10 cellular contexts compared by ENCODE assay signal in genomic region chr3:24520941-24521305, GRCh38. TPM values are rescaled to one million over a fixed set of nuclear protein-coding genes. Genes with fewer than 3 reads are reported as not detected.
DNase-seq lines count a peak whose midpoint lies in the region; ATAC-seq and TF ChIP-seq lines count a peak whose summit lies in the region.
"Had no signal": no experiment of that assay in that cellular context is flagged by ENCODE, and none has a peak within 500 bp of the region (broad histone marks: within the 10 kb centered on the region; RNA-seq: fewer than 3 reads in every experiment).

No MANE protein-coding gene starts in this region.

- no peak overlapping the region for H2AFZ ChIP-seq in IMR-90 (replicated peaks; ENCODE audit: low read length, poor library complexity)

- H3K9me1 ChIP-seq in IMR-90 (ENCODE audit: insufficient read depth, low read length): no peaks in the 10 kb centered on the region

- no peak overlapping the region for H4K91ac ChIP-seq in IMR-90 (ENCODE audit: insufficient read depth, low read depth, low read length)

- no peaks in the 10 kb centered on the region for H3K36me3 ChIP-seq in IMR-90 (ENCODE audit: control insufficient read depth, insufficient read depth, low read length)
- no peaks in the 10 kb centered on the region for H3K36me3 ChIP-seq in right lobe of liver
- no peaks in the 10 kb centered on the region for H3K36me3 ChIP-seq in stomach

- no peak for TF ChIP-seq CTCF in IMR-90 (conservative IDR thresholded peaks at IDR 0.05; ENCODE audit: low read depth, low read length)
- TF ChIP-seq CTCF in cardiac fibroblast (IDR thresholded peaks at IDR 0.05; ENCODE audit: low read depth, low read length): no peak
- TF ChIP-seq CTCF in right lobe of liver (IDR thresholded peaks at IDR 0.05): no peak
- TF ChIP-seq CTCF in stomach (IDR thresholded peaks at IDR 0.05): no peak

- H3K4me1 ChIP-seq in IMR-90 (ENCODE audit: control insufficient read depth, insufficient read depth, low read length) (no peaks in the 10 kb centered on the region), right lobe of liver (peaks cover 0 to 18% (median 7%) of the 10 kb centered on the region in 4 donors), stomach (peaks cover 9 to 35% (median 24%) of the 10 kb centered on the region in 4 donors)

- no peak for TF ChIP-seq POLR2A in IMR-90 (IDR thresholded peaks at IDR 0.05; ENCODE audit: low read depth, low read length)
- no peak for TF ChIP-seq POLR2A in right lobe of liver (IDR thresholded peaks at IDR 0.05)
- no peak for TF ChIP-seq POLR2A in stomach (IDR thresholded peaks at IDR 0.05)

- CTCF ChIA-PET in IMR-90 (lab: Yijun Ruan, JAX): no interaction called here

- dilution Hi-C loops in IMR-90 (cut with HindIII; ENCODE audit: low sequenced_read_pairs, unreplicated experiment): no loop called here

- no peak overlapping the region for H2BK5ac ChIP-seq in IMR-90 (ENCODE audit: low read depth, low read length, poor library complexity, severe bottlenecking)

- H3K9me3 ChIP-seq in IMR-90 (ENCODE audit: control insufficient read depth, insufficient read depth, low read length) (no peaks in the 10 kb centered on the region), right lobe of liver (no peaks in the 10 kb centered on the region), stomach (no peaks in the 10 kb centered on the region)

- no peak overlapping the region for H2AK5ac ChIP-seq in IMR-90 (ENCODE audit: low read depth, low read length)

- H3K56ac ChIP-seq in IMR-90 (ENCODE audit: extremely low read depth, insufficient read depth, low read length): no peak overlapping the region

- ATAC-seq in IMR-90 (ENCODE audit: low read depth) (no peak), right lobe of liver (no peak), GM21447 (IDR thresholded peaks at IDR 0.05; ENCODE audit: unreplicated experiment) (no peak), GM21737 (IDR thresholded peaks at IDR 0.05; ENCODE audit: unreplicated experiment) (no peak), GM21526 (IDR thresholded peaks at IDR 0.05; ENCODE audit: low FRiP score, unreplicated experiment) (no peak)
- ATAC-seq: naive thymus-derived CD8-positive, alpha-beta T cell had no signal

- H3K4me3 ChIP-seq in IMR-90 (ENCODE audit: insufficient read depth, low read depth, low read length) (no peak overlapping the region), cardiac fibroblast (replicated peaks in 1 of 2; ENCODE audit: low read depth in 2 of 2, low read length in 2 of 2) (peak overlapping the region; percentile 51 to 56), right lobe of liver (peak overlapping the region; percentile 63 to 79 (median 67)), stomach (peak overlapping the region; percentile 67 to 75 (median 74))

- H2BK20ac ChIP-seq in IMR-90 (ENCODE audit: low read depth, low read length): no peak overlapping the region

- no peak overlapping the region for H2BK15ac ChIP-seq in IMR-90 (ENCODE audit: low read depth, low read length)

- no CpG with 5 or more reads among the region's 2 CpGs for WGBS in IMR-90 (ENCODE audit: extremely low coverage in 2 of 2, insufficient read length in 1 of 2), 2 experiments
- 18% methylated on average over 2 of the region's 2 CpGs for WGBS in right lobe of liver (ENCODE audit: insufficient coverage, low coverage, low lambda C conversion rate, missing lambda C conversion rate)
- WGBS in stomach, 5 donors: 14 to 29% (median 21%) methylated on average over 2 of the region's 2 CpGs

- H2AK9ac ChIP-seq in IMR-90 (replicated peaks; ENCODE audit: low read depth, low read length, poor library complexity): no peak overlapping the region

- no peak for DNase-seq in IMR-90
- DNase-seq in cardiac fibroblast (ENCODE audit: low read depth in 2 of 2): no peak
- DNase-seq in right lobe of liver: no peak
- DNase-seq in stomach: no peak
- no peak for DNase-seq in DMS153 (lab: John Stamatoyannopoulos, UW)
- DNase-seq: NCI-H1417 treated with DMSO at 0.1 percent for 48 hours had no signal

- no peak overlapping the region for H3K4ac ChIP-seq in IMR-90 (ENCODE audit: low read depth, low read length)

- H3K9ac ChIP-seq in IMR-90 (ENCODE audit: low read depth, low read length): no peak overlapping the region

- no peak overlapping the region for H4K5ac ChIP-seq in IMR-90 (ENCODE audit: low read depth, low read length)

- no TSS peak for BruUV-seq in IMR-90 (replicated peaks; lab: Mats Ljungman, UMichigan)

- no peak for TF ChIP-seq EP300 in stomach (IDR thresholded peaks at IDR 0.05)

- H3K27ac ChIP-seq in IMR-90 (ENCODE audit: insufficient read depth, low read length) (no peak overlapping the region), right lobe of liver (no peak overlapping the region), stomach (peak overlapping the region; percentile 84 to 88 (median 86))

- no peaks in the 10 kb centered on the region for H3K79me1 ChIP-seq in IMR-90 (ENCODE audit: low read depth in 1 of 2, low read length in 2 of 2)

- intact Hi-C loops in IMR-90 (cut with micrococcal nuclease): no loop called here
- intact Hi-C loops in right lobe of liver (cut with DNase I): no loop called here
- intact Hi-C loops in stomach (cut with DNase I; ENCODE audit: low total_unique reads): no loop called here

- POLR2A ChIA-PET in IMR-90 (lab: Charles Lee; ENCODE audit: unreplicated experiment): no interaction called here

- H4K8ac ChIP-seq in IMR-90 (ENCODE audit: low read depth in 2 of 2, low read length in 2 of 2): no peak overlapping the region

- no peaks in the 10 kb centered on the region for H4K20me1 ChIP-seq in IMR-90 (ENCODE audit: insufficient read depth, low read length)

- TF ChIP-seq RAD21 in IMR-90 (IDR thresholded peaks at IDR 0.05; ENCODE audit: low read length): no peak

- H2BK120ac ChIP-seq in IMR-90 (ENCODE audit: low read depth, low read length): no peak overlapping the region

- H3K27me3 ChIP-seq in IMR-90 (ENCODE audit: control insufficient read depth, insufficient read depth, low read length) (peaks cover 26% of the 10 kb centered on the region), right lobe of liver (no peaks in the 10 kb centered on the region), stomach (peaks cover 0 to 14% (median 0%) of the 10 kb centered on the region in 3 donors)

- no peak overlapping the region for H3K18ac ChIP-seq in IMR-90 (ENCODE audit: low read depth, low read length)

- no peak overlapping the region for H3K23ac ChIP-seq in IMR-90 (ENCODE audit: low read depth, low read length)

- no peak overlapping the region for H3K14ac ChIP-seq in IMR-90 (replicated peaks; ENCODE audit: low read depth, low read length)

- in situ Hi-C loops in IMR-90 (cut with MboI; ENCODE audit: low sequenced_read_pairs): no loop called here

- peak overlapping the region; percentile 47; the same call in 1 of the 2 replicates for H3K4me2 ChIP-seq in IMR-90 (ENCODE audit: low read depth, low read length)

TF ChIP-seq in IMR-90, 13 proteins besides CTCF, POLR2A, EP300 and RAD21:
- TF ChIP-seq RFX5 (IDR thresholded peaks at IDR 0.05; ENCODE audit: low read depth, low read length) (no peak), MXI1 (IDR thresholded peaks at IDR 0.05; ENCODE audit: borderline replicate concordance, low read depth, low read length) (no peak), ELK1 (IDR thresholded peaks at IDR 0.05; ENCODE audit: borderline replicate concordance, low read depth, low read length) (no peak)

RNA-seq across cellular contexts. Expression of gene THRB, which starts 26.3 kb away (rescaled TPM):
- under 0.01 TPM in 1 of 2 replicates, not detected in the other for total RNA-seq in IMR-90 (2012; rRNA removed)
- polyA plus RNA-seq in IMR-90 (2012; rRNA removed): not detected in 2 replicates
- polyA plus RNA-seq in IMR-90 (2012; cell fraction: cytosol; rRNA removed): not detected in 2 replicates
- polyA plus RNA-seq in IMR-90 (2012; cell fraction: nucleus; rRNA removed; ENCODE audit: low replicate concordance): 0.01 TPM in 1 of 2 replicates, not detected in the other
- 10 to 100 TPM; 14.5 to 29.5 (median 17.3) TPM for total RNA-seq in right lobe of liver
- 10 to 100 TPM in 4 of 5 donors, 1 to 10 TPM in 1; 6.1 to 47.3 (median 25.0) TPM for total RNA-seq in stomach
- 1 to 10 TPM; 3.6 to 7.1 (median 5.7) TPM for polyA plus RNA-seq in stomach
- total RNA-seq: naive thymus-derived CD8-positive, alpha-beta T cell had no signal
- polyA plus RNA-seq: naive thymus-derived CD8-positive, alpha-beta T cell had no signal

Comparison
In these comparisons a context has a peak if more than half of its experiments do, and no peak if none do; other contexts are left out.
1. H3K27ac ChIP-seq: peak in stomach (5 of 5); none in IMR-90 (single experiment) and right lobe of liver (0 of 3).